ENCODE assay signal across 1 cellular context in genomic region chr2:57979158-57979557, GRCh38.
A peak's percentile ranks its signal among the peaks of the same experiment; 100 is the strongest.
TF ChIP-seq lines count a peak whose summit lies in the region.

No MANE protein-coding gene starts in this region.

TF ChIP-seq in GM23338, 12 proteins besides CTCF, POLR2A, EP300 and RAD21:
- TF ChIP-seq, protein P1, sequence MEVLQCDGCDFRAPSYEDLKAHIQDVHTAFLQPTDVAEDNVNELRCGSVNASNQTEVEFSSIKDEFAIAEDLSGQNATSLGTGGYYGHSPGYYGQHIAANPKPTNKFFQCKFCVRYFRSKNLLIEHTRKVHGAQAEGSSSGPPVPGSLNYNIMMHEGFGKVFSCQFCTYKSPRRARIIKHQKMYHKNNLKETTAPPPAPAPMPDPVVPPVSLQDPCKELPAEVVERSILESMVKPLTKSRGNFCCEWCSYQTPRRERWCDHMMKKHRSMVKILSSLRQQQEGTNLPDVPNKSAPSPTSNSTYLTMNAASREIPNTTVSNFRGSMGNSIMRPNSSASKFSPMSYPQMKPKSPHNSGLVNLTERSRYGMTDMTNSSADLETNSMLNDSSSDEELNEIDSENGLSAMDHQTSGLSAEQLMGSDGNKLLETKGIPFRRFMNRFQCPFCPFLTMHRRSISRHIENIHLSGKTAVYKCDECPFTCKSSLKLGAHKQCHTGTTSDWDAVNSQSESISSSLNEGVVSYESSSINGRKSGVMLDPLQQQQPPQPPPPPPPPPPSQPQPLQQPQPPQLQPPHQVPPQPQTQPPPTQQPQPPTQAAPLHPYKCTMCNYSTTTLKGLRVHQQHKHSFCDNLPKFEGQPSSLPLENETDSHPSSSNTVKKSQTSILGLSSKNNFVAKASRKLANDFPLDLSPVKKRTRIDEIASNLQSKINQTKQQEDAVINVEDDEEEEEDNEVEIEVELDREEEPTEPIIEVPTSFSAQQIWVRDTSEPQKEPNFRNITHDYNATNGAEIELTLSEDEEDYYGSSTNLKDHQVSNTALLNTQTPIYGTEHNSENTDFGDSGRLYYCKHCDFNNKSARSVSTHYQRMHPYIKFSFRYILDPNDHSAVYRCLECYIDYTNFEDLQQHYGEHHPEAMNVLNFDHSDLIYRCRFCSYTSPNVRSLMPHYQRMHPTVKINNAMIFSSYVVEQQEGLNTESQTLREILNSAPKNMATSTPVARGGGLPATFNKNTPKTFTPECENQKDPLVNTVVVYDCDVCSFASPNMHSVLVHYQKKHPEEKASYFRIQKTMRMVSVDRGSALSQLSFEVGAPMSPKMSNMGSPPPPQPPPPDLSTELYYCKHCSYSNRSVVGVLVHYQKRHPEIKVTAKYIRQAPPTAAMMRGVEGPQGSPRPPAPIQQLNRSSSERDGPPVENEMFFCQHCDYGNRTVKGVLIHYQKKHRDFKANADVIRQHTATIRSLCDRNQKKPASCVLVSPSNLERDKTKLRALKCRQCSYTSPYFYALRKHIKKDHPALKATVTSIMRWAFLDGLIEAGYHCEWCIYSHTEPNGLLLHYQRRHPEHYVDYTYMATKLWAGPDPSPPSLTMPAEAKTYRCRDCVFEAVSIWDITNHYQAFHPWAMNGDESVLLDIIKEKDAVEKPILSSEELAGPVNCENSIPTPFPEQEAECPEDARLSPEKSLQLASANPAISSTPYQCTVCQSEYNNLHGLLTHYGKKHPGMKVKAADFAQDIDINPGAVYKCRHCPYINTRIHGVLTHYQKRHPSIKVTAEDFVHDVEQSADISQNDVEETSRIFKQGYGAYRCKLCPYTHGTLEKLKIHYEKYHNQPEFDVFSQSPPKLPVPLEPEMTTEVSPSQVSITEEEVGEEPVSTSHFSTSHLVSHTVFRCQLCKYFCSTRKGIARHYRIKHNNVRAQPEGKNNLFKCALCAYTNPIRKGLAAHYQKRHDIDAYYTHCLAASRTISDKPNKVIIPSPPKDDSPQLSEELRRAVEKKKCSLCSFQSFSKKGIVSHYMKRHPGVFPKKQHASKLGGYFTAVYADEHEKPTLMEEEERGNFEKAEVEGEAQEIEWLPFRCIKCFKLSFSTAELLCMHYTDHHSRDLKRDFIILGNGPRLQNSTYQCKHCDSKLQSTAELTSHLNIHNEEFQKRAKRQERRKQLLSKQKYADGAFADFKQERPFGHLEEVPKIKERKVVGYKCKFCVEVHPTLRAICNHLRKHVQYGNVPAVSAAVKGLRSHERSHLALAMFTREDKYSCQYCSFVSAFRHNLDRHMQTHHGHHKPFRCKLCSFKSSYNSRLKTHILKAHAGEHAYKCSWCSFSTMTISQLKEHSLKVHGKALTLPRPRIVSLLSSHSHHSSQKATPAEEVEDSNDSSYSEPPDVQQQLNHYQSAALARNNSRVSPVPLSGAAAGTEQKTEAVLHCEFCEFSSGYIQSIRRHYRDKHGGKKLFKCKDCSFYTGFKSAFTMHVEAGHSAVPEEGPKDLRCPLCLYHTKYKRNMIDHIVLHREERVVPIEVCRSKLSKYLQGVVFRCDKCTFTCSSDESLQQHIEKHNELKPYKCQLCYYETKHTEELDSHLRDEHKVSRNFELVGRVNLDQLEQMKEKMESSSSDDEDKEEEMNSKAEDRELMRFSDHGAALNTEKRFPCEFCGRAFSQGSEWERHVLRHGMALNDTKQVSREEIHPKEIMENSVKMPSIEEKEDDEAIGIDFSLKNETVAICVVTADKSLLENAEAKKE (CRISPR knock-in tag; IDR thresholded peaks at IDR 0.05): peak; percentile 38; the same call in 1 of the 2 replicates
- no peak for TF ChIP-seq STAT1 (IDR thresholded peaks at IDR 0.05; ENCODE audit: unreplicated experiment)
